ENCODE assay signal across 2 cellular contexts in the genomic region with DNA sequence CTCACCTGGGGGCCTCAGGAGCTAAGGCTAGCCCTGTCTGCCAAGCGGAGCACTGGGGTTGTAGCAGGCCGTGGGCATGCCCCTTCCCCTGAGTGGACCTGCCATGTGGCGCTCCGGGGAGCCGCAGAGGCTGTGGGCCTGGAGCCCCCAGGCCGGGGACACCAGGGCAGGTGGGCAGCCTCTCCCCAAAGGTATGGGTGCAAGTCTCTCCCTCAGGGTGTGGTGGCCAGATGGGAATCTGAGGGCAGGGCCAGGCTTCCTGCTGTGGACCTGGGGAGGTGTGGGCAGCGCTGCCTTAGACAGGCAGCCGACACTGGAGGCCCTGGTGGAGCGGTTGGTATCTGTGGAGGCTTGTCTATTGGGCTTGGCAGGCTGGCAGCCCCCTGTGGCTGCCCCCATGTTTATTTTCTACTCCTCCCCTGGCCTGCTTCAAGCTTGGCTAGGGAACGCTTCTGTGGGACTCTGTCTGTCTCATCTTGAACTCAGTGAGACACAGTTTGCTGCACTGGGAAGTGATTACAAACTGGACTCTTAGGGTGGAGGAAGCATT.
TF ChIP-seq lines count a peak whose summit lies in the region.

No MANE protein-coding gene starts in this region.

TF ChIP-seq in SK-N-SH, 30 proteins besides CTCF, POLR2A, EP300 and RAD21 (continued from another document):
- TF ChIP-seq, protein P1, sequence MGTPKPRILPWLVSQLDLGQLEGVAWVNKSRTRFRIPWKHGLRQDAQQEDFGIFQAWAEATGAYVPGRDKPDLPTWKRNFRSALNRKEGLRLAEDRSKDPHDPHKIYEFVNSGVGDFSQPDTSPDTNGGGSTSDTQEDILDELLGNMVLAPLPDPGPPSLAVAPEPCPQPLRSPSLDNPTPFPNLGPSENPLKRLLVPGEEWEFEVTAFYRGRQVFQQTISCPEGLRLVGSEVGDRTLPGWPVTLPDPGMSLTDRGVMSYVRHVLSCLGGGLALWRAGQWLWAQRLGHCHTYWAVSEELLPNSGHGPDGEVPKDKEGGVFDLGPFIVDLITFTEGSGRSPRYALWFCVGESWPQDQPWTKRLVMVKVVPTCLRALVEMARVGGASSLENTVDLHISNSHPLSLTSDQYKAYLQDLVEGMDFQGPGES (IDR thresholded peaks at IDR 0.05; ENCODE audit: low read depth, low read length): no peak
- TF ChIP-seq FOSL2 (IDR thresholded peaks at IDR 0.05; ENCODE audit: borderline replicate concordance, low read depth): no peak
- TF ChIP-seq GATA2 (CRISPR knock-in tag; IDR thresholded peaks at IDR 0.05): no peak
- TF ChIP-seq ELF1 (IDR thresholded peaks at IDR 0.05): no peak
- TF ChIP-seq SIN3A (IDR thresholded peaks at IDR 0.05; ENCODE audit: borderline replicate concordance, low read depth, low read length): no peak
- no peak for TF ChIP-seq RXRA (IDR thresholded peaks at IDR 0.05; ENCODE audit: borderline replicate concordance, low read depth)
- TF ChIP-seq NRF1 (IDR thresholded peaks at IDR 0.05; ENCODE audit: low read depth, low read length): no peak
- no peak for TF ChIP-seq YY1 (IDR thresholded peaks at IDR 0.05; ENCODE audit: low read depth)
- TF ChIP-seq JUND (IDR thresholded peaks at IDR 0.05): no peak
- TF ChIP-seq TCF12 (IDR thresholded peaks at IDR 0.05): no peak
- no peak for TF ChIP-seq EZH2phosphoT487 (IDR thresholded peaks at IDR 0.05; ENCODE audit: borderline replicate concordance, low read depth)
TF ChIP-seq in SK-N-SH: peak in this region for 0.

TF ChIP-seq in SK-N-SH treated with all-trans-retinoic acid at 6 μM for 48 hours, 23 proteins besides CTCF, POLR2A, EP300 and RAD21 (continued from another document):
- TF ChIP-seq TSHZ2 (CRISPR knock-in tag; IDR thresholded peaks at IDR 0.05) (no peak), ISL1 (CRISPR knock-in tag; IDR thresholded peaks at IDR 0.05) (no peak), GLIS3 (CRISPR knock-in tag; IDR thresholded peaks at IDR 0.05) (no peak), OSR1 (CRISPR knock-in tag; IDR thresholded peaks at IDR 0.05) (no peak), ZFP3 (CRISPR knock-in tag; IDR thresholded peaks at IDR 0.05) (no peak), TOX (CRISPR knock-in tag; IDR thresholded peaks at IDR 0.05; ENCODE audit: borderline replicate concordance) (no peak), CREB5 (CRISPR knock-in tag; IDR thresholded peaks at IDR 0.05; ENCODE audit: low read depth) (no peak), ZNF565 (CRISPR knock-in tag; conservative IDR thresholded peaks at IDR 0.05; ENCODE audit: low read depth) (no peak), SNAI2 (CRISPR knock-in tag; IDR thresholded peaks at IDR 0.05) (no peak), BACH2 (CRISPR knock-in tag; IDR thresholded peaks at IDR 0.05; ENCODE audit: borderline replicate concordance) (no peak), RARB (CRISPR knock-in tag; IDR thresholded peaks at IDR 0.05) (no peak), POU6F1 (CRISPR knock-in tag; IDR thresholded peaks at IDR 0.05; ENCODE audit: borderline replicate concordance, low read depth) (no peak)
- TF ChIP-seq, protein P2, sequence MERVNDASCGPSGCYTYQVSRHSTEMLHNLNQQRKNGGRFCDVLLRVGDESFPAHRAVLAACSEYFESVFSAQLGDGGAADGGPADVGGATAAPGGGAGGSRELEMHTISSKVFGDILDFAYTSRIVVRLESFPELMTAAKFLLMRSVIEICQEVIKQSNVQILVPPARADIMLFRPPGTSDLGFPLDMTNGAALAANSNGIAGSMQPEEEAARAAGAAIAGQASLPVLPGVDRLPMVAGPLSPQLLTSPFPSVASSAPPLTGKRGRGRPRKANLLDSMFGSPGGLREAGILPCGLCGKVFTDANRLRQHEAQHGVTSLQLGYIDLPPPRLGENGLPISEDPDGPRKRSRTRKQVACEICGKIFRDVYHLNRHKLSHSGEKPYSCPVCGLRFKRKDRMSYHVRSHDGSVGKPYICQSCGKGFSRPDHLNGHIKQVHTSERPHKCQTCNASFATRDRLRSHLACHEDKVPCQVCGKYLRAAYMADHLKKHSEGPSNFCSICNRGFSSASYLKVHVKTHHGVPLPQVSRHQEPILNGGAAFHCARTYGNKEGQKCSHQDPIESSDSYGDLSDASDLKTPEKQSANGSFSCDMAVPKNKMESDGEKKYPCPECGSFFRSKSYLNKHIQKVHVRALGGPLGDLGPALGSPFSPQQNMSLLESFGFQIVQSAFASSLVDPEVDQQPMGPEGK (CRISPR knock-in tag; IDR thresholded peaks at IDR 0.05; ENCODE audit: borderline replicate concordance): no peak
